In genomic region chr12:70535896-70536374, GRCh38 we compare ENCODE assay signal across 13 cellular contexts.
DNase-seq lines count a peak whose midpoint lies in the region; ATAC-seq and TF ChIP-seq lines count a peak whose summit lies in the region.
"Had no signal": no experiment of that assay in that cellular context is flagged by ENCODE, and none has a peak within 500 bp of the region (broad histone marks: within the 10 kb centered on the region; RNA-seq: fewer than 3 reads in every experiment).

No MANE protein-coding gene starts in this region.

- TF ChIP-seq CTCF in gastroesophageal sphincter (IDR thresholded peaks at IDR 0.05) (no peak), testis (IDR thresholded peaks at IDR 0.05) (no peak), neural progenitor cell (IDR thresholded peaks at IDR 0.05) (no peak)

- ATAC-seq in gastroesophageal sphincter (peak; percentile 74), GM18498 (IDR thresholded peaks at IDR 0.05; ENCODE audit: unreplicated experiment) (no peak), HG02759 (IDR thresholded peaks at IDR 0.05; ENCODE audit: unreplicated experiment) (no peak)

- no peak overlapping the region for H3K4me3 ChIP-seq in gastroesophageal sphincter
- no peak overlapping the region for H3K4me3 ChIP-seq in mesodermal cell (ENCODE audit: extremely low read depth, insufficient read depth, low read length, poor library complexity, severe bottlenecking)
- H3K4me3 ChIP-seq in testis = no peak overlapping the region
- no peak overlapping the region for H3K4me3 ChIP-seq in neural progenitor cell
- H3K4me3 ChIP-seq: SJCRH30 had no signal

- H3K4me1 Mint-ChIP-seq in neural progenitor cell = peaks cover 8% of the 10 kb centered on the region
- H3K4me1 Mint-ChIP-seq: activated B cell treated with CpG ODN at 0.5 μM for 24 hours had no signal

- no peaks in the 10 kb centered on the region for H3K79me2 ChIP-seq in neural progenitor cell (ENCODE audit: low read depth)

- H3K4me1 ChIP-seq in gastroesophageal sphincter = no peaks in the 10 kb centered on the region
- no peaks in the 10 kb centered on the region for H3K4me1 ChIP-seq in mesodermal cell (ENCODE audit: control insufficient read depth, insufficient read depth, low read length, poor library complexity, severe bottlenecking)
- no peaks in the 10 kb centered on the region for H3K4me1 ChIP-seq in testis
- no peaks in the 10 kb centered on the region for H3K4me1 ChIP-seq in neural progenitor cell
- H3K4me1 ChIP-seq: SJCRH30 had no signal

- intact Hi-C loops in testis (cut with DNase I; ENCODE audit: low total_unique reads) = no loop called here

- no peaks in the 10 kb centered on the region for H3K36me3 Mint-ChIP-seq in neural progenitor cell

- no peak overlapping the region for H2AFZ ChIP-seq in neural progenitor cell (replicated peaks)

- H3K36me3 ChIP-seq in gastroesophageal sphincter (peaks cover 0 to 6% of the 10 kb centered on the region in 2 donors), mesodermal cell (ENCODE audit: control insufficient read depth, insufficient read depth, low read length) (no peaks in the 10 kb centered on the region), testis (ENCODE audit: low read depth, missing control alignments) (no peaks in the 10 kb centered on the region), neural progenitor cell (no peaks in the 10 kb centered on the region)
- H3K36me3 ChIP-seq: SJCRH30 had no signal

- no peak overlapping the region for H3K27ac Mint-ChIP-seq in neural progenitor cell
- H3K27ac Mint-ChIP-seq: activated B cell treated with CpG ODN at 0.5 μM for 24 hours; stimulated activated naive CD8-positive, alpha-beta T cell treated with anti-CD3 and anti-CD28 coated beads, Interleukin-15, Interleukin-2, amounts not matched to agents 100 ng/mL and 50 ng/mL, for 24 hours had no signal

- 50 to 71% methylated on average over 5 to 6 of the region's 6 CpGs for WGBS in gastroesophageal sphincter (ENCODE audit: low coverage in 1 of 2), 2 donors
- 83 to 89% methylated on average over 3 to 5 of the region's 6 CpGs for WGBS in mesodermal cell (ENCODE audit: insufficient coverage in 2 of 2), 2 experiments
- WGBS in testis, 2 donors = 51 to 62% methylated on average over 6 of the region's 6 CpGs

- no peak overlapping the region for H3K4me2 ChIP-seq in neural progenitor cell

- TF ChIP-seq POLR2A in gastroesophageal sphincter (IDR thresholded peaks at IDR 0.05) (no peak), testis (IDR thresholded peaks at IDR 0.05) (no peak)

- no peak for TF ChIP-seq EP300 in gastroesophageal sphincter (IDR thresholded peaks at IDR 0.05)

- H3F3A ChIP-seq in neural progenitor cell (ENCODE audit: low read depth) = no peaks in the 10 kb centered on the region

- no peaks in the 10 kb centered on the region for H3K27me3 Mint-ChIP-seq in neural progenitor cell (ENCODE audit: insufficient read depth, low read depth)
- H3K27me3 Mint-ChIP-seq: activated B cell treated with CpG ODN at 0.5 μM for 24 hours had no signal

- H3K9me3 Mint-ChIP-seq in neural progenitor cell = no peaks in the 10 kb centered on the region
- H3K9me3 Mint-ChIP-seq: activated B cell treated with CpG ODN at 0.5 μM for 24 hours; stimulated activated naive CD8-positive, alpha-beta T cell treated with anti-CD3 and anti-CD28 coated beads, Interleukin-15, Interleukin-2, amounts not matched to agents 100 ng/mL and 50 ng/mL, for 24 hours had no signal

- no peaks in the 10 kb centered on the region for H4K20me1 ChIP-seq in neural progenitor cell (ENCODE audit: low read depth)

- no peak overlapping the region for H3K9ac ChIP-seq in neural progenitor cell

- H3K27ac ChIP-seq in gastroesophageal sphincter (peak overlapping the region in 3 of 4 donors; percentile 64 to 72 (median 68)), mesodermal cell (ENCODE audit: low read depth, low read length, severe bottlenecking) (peak overlapping the region; percentile 46), testis (peak overlapping the region; percentile 55 to 56), neural progenitor cell (no peak overlapping the region)
- H3K27ac ChIP-seq: SJCRH30 had no signal

- H3K27me3 ChIP-seq in gastroesophageal sphincter = no peaks in the 10 kb centered on the region
- H3K27me3 ChIP-seq in testis = no peaks in the 10 kb centered on the region
- H3K27me3 ChIP-seq in neural progenitor cell = no peaks in the 10 kb centered on the region
- H3K27me3 ChIP-seq: SJCRH30 had no signal

- DNase-seq in SW480 (ENCODE audit: low spot score) (peak; percentile 44), testis (peak; percentile 55), neural progenitor cell (ENCODE audit: low spot score) (no peak)
- DNase-seq: activated B cell treated with CpG ODN at 0.5 μM for 24 hours; activated T-cell treated with anti-CD3 and anti-CD28 coated beads, Interleukin-2, amount 50 U/mL, for 1 hour; COR-L47; SJCRH30; stimulated activated CD4-positive, alpha-beta T cell treated with anti-CD3 and anti-CD28 coated beads, Interleukin-4, amount 100 ng/mL, for 1 hour had no signal

- no peak overlapping the region for H3K4me3 Mint-ChIP-seq in neural progenitor cell
- H3K4me3 Mint-ChIP-seq: activated B cell treated with CpG ODN at 0.5 μM for 24 hours; stimulated activated naive CD8-positive, alpha-beta T cell treated with anti-CD3 and anti-CD28 coated beads, Interleukin-15, Interleukin-2, amounts not matched to agents 100 ng/mL and 50 ng/mL, for 24 hours had no signal

- H3K9me3 ChIP-seq in gastroesophageal sphincter (no peaks in the 10 kb centered on the region), mesodermal cell (ENCODE audit: control insufficient read depth, low read length) (no peaks in the 10 kb centered on the region), testis (no peaks in the 10 kb centered on the region), neural progenitor cell (ENCODE audit: low read depth) (no peaks in the 10 kb centered on the region)
- H3K9me3 ChIP-seq: SJCRH30 had no signal
